In genomic region chr16:18788828-18789514, GRCh38 we compare ENCODE assay signal across 8 cellular contexts. TPM values are rescaled to one million over a fixed set of nuclear protein-coding genes. Genes with fewer than 3 reads are reported as not detected.
DNase-seq lines count a peak whose midpoint lies in the region; ATAC-seq and TF ChIP-seq lines count a peak whose summit lies in the region.

No MANE protein-coding gene starts in this region.

- no peaks in the 10 kb centered on the region for H3K27me3 ChIP-seq in fibroblast of lung (ENCODE audit: control insufficient read depth, insufficient read depth, low read length)

- peaks cover 11% of the 10 kb centered on the region for H3K4me1 ChIP-seq in fibroblast of lung (ENCODE audit: control insufficient read depth, extremely low read depth, insufficient read depth, low read length)

- no peak overlapping the region for H2AFZ ChIP-seq in fibroblast of lung (ENCODE audit: low read length)

- H3K4me2 ChIP-seq in fibroblast of lung (ENCODE audit: extremely low read depth, insufficient read depth, low read length), result peak overlapping the region; percentile 97

- peaks cover 24% of the 10 kb centered on the region for H3K36me3 ChIP-seq in fibroblast of lung (ENCODE audit: control insufficient read depth, insufficient read depth, low read length)

- DNase-seq in RPMI8226 (peak; percentile 36), fibroblast of lung (ENCODE audit: low read depth in 2 of 2) (peak in 1 of 2 donors; percentile 33), retinal pigment epithelial cell (ENCODE audit: low read depth) (no peak), NK-92 (lab: John Stamatoyannopoulos, UW; ENCODE audit: unreplicated experiment) (no peak), pons (ENCODE audit: low spot score) (no peak), NCI-H1436 treated with DMSO at 0.1 percent for 48 hours (lab: John Stamatoyannopoulos, UW) (no peak)

- H3K4me3 ChIP-seq in GM12875 (ENCODE audit: low read depth, low read length) (peak overlapping the region; percentile 86), fibroblast of lung (replicated peaks in 1 of 4; ENCODE audit: control extremely low read depth in 1 of 4, insufficient read depth in 1 of 4, low read depth in 3 of 4, low read length in 4 of 4) (peak overlapping the region; percentile 71 to 100 (median 83)), retinal pigment epithelial cell (ENCODE audit: low read length) (peak overlapping the region; percentile 99)

- no peak for ATAC-seq in GM18517 (IDR thresholded peaks at IDR 0.05; ENCODE audit: unreplicated experiment)

- peak overlapping the region; percentile 85 for H3K9ac ChIP-seq in fibroblast of lung (ENCODE audit: insufficient read depth, low read length)

- TF ChIP-seq CTCF in GM12875 (IDR thresholded peaks at IDR 0.05; ENCODE audit: borderline replicate concordance, insufficient read depth, low read depth, low read length) (no peak), fibroblast of lung (conservative IDR thresholded peaks at IDR 0.05 in 1 of 2, IDR thresholded peaks at IDR 0.05 in 1 of 2; ENCODE audit: low read depth in 1 of 2, low read length in 2 of 2) (no peak), retinal pigment epithelial cell (conservative IDR thresholded peaks at IDR 0.05; ENCODE audit: low read depth, low read length) (no peak)

- H3K9me3 ChIP-seq in fibroblast of lung (ENCODE audit: control insufficient read depth, insufficient read depth, low read depth, low read length), result no peaks in the 10 kb centered on the region

- H4K20me1 ChIP-seq in fibroblast of lung (ENCODE audit: control insufficient read depth, extremely low read depth, insufficient read depth, low read length), result peaks cover 11% of the 10 kb centered on the region

- peaks cover 67% of the 10 kb centered on the region for H3K79me2 ChIP-seq in fibroblast of lung (ENCODE audit: control insufficient read depth, insufficient read depth, low read length)

- peak overlapping the region; percentile 84 for H3K27ac ChIP-seq in fibroblast of lung (ENCODE audit: insufficient read depth, low read length)

RNA-seq across cellular contexts. Expression of gene RPS15A, which starts 1.2 kb away (rescaled TPM):
- total RNA-seq in fibroblast of lung, result 1,585 and 1,952 TPM in 2 replicates
- polyA plus RNA-seq in fibroblast of lung, result 3,629 and 3,828 TPM in 2 replicates
- polyA plus RNA-seq in fibroblast of lung (2012), result 2,339 and 2,795 TPM in 2 replicates
- 324 and 332 TPM in 2 replicates for polyA minus RNA-seq in fibroblast of lung (ENCODE audit: low replicate concordance)

RNA-seq across cellular contexts. Expression of gene ARL6IP1, which starts 12.4 kb away (rescaled TPM):
- 116 and 224 TPM in 2 replicates for total RNA-seq in fibroblast of lung
- 119 and 264 TPM in 2 replicates for polyA plus RNA-seq in fibroblast of lung
- 98.5 and 154 TPM in 2 replicates for polyA plus RNA-seq in fibroblast of lung (2012)
- polyA minus RNA-seq in fibroblast of lung (ENCODE audit: low replicate concordance), result 54.0 and 90.9 TPM in 2 replicates
